ENCODE assay signal across 1 cellular context in genomic region chr3:39065197-39065596, GRCh38.
TF ChIP-seq lines count a peak whose summit lies in the region.

No MANE protein-coding gene starts in this region.

TF ChIP-seq in H1, 55 proteins besides CTCF, POLR2A, EP300 and RAD21:
- TF ChIP-seq POLR2AphosphoS5 (IDR thresholded peaks at IDR 0.05; ENCODE audit: low read depth, low read length) (no peak), TAF7 (optimal IDR thresholded peaks at IDR 0.05; ENCODE audit: borderline replicate concordance, low read depth, low read length) (no peak), KDM1A (IDR thresholded peaks at IDR 0.05; ENCODE audit: borderline replicate concordance, low read length) (no peak), SP2 (IDR thresholded peaks at IDR 0.05; ENCODE audit: low read length) (no peak), GTF2F1 (IDR thresholded peaks at IDR 0.05; ENCODE audit: borderline replicate concordance, low read depth, low read length) (no peak), RFX5 (IDR thresholded peaks at IDR 0.05; ENCODE audit: borderline replicate concordance, low read depth, low read length) (no peak), KDM5A (IDR thresholded peaks at IDR 0.05; ENCODE audit: low read length) (no peak), RBBP5 (IDR thresholded peaks at IDR 0.05; ENCODE audit: borderline replicate concordance, low read depth, low read length) (no peak), RNF2 (IDR thresholded peaks at IDR 0.05; ENCODE audit: borderline replicate concordance, low read depth, low read length, missing control alignments, poor library complexity, severe bottlenecking) (no peak)
TF ChIP-seq in H1: peak in this region for 0.
